In the genomic region with DNA sequence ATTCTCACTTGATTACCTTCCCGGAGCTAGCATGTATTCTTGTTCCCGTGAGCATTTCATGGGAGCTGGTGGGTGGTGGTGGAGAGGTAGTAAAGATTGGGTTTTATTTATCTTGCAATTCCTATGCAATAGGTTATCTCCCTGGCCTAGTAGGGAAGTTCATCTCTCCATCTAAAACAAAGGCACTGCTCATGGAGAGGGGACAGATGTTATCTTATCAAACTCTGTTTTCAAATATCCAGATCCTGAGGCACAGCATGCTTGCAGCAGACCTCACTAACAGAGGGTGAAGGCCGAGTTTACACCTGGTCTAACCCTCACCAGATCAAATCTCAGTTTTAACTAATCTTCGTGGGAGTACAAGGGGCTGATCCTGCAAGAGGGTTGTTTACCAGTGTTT, we compare ENCODE assay signal across 21 cellular contexts.
"Had no signal": no experiment of that assay in that cellular context is flagged by ENCODE, and none has a peak within 500 bp of the region (broad histone marks: within the 10 kb centered on the region; RNA-seq: fewer than 3 reads in every experiment).

No MANE protein-coding gene starts in this region.

- H3K36me3 Mint-ChIP-seq: naive thymus-derived CD4-positive, alpha-beta T cell had no signal

- H3K9me3 Mint-ChIP-seq: neural progenitor cell had no signal

- H3K4me3 ChIP-seq: dorsolateral prefrontal cortex, gastrocnemius medialis, left ventricle myocardium inferior, lower lobe of right lung, neural progenitor cell, ovary, upper lobe of left lung, uterus had no signal

- H3K36me3 ChIP-seq: gastrocnemius medialis, neural progenitor cell, ovary, uterus had no signal

- ATAC-seq: esophagus mucosa; gastrocnemius medialis; left cardiac atrium; lower lobe of right lung; naive thymus-derived CD4-positive, alpha-beta T cell; right cardiac atrium had no signal

- H3K27me3 ChIP-seq: dorsolateral prefrontal cortex, gastrocnemius medialis, neural progenitor cell, ovary, upper lobe of left lung, uterus had no signal

- H3K27me3 Mint-ChIP-seq: progenitor cell of endocrine pancreas had no signal

- DNase-seq: cortex of kidney; dorsolateral prefrontal cortex; effector CD8-positive, alpha-beta T cell; gastrocnemius medialis; kidney; left cardiac atrium; left ventricle myocardium inferior; lower lobe of right lung; mesenchymal stem cell; naive thymus-derived CD4-positive, alpha-beta T cell; nucleus accumbens; ovary; right cardiac atrium; small intestine; stimulated activated CD4-positive, alpha-beta T cell treated with anti-CD3 and anti-CD28 coated beads, Interleukin-12 subunit alpha, Interleukin-12 subunit beta, amount 100 ng/mL, for 4 hours; stimulated activated naive CD4-positive, alpha-beta T cell treated with Interleukin-2 at 50 U/mL for 16 hours; upper lobe of left lung; uterus had no signal

- H3K9me3 ChIP-seq: gastrocnemius medialis, left ventricle myocardium inferior, lower lobe of right lung, ovary, upper lobe of left lung, uterus had no signal

- H3K4me3 Mint-ChIP-seq: naive thymus-derived CD4-positive, alpha-beta T cell; neural progenitor cell had no signal

- H3K4me2 ChIP-seq: neural progenitor cell had no signal

- H3K9ac ChIP-seq: neural progenitor cell had no signal

- H3K27ac Mint-ChIP-seq: naive thymus-derived CD4-positive, alpha-beta T cell; neural progenitor cell; progenitor cell of endocrine pancreas had no signal

- H3K4me1 ChIP-seq: lower lobe of right lung, upper lobe of left lung, uterus had no signal

- H2AFZ ChIP-seq: neural progenitor cell had no signal

- H3K27ac ChIP-seq: gastrocnemius medialis, left ventricle myocardium inferior, lower lobe of right lung, neural progenitor cell, ovary, upper lobe of left lung, uterus had no signal
